ENCODE assay signal across 22 cellular contexts in the genomic region with DNA sequence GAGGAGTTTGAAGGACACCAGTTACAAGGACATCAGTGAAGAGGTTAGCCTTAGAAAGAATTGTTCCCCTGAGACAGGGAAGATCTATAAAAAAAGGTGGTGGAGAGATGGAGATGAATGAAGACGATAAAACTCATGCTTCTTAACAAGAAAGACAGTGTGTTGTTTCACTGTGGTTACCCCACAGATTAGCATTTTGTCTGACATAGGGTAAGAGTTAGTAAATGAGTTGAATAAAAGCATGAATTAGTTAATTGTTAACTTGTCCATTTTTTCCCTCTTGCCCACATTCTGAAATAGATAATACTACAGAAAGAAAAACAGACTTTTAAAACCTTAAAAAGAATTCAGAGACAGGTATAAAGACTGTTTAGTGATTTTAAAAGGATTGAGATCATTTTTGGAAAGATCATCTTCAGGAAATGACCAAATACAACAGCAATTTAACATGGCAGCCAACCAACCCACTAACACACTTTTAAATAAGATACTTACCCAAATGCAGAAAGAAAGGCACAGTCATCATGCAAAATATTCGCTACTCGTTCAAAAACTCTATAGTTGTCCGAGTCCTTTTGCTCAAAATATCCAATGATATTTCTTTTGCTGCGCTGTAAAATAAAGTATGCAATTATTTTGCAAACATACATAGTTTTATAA.
A peak's percentile ranks its signal among the peaks of the same experiment; 100 is the strongest.
DNase-seq lines count a peak whose midpoint lies in the region; ATAC-seq lines count a peak whose summit lies in the region.
"Had no signal": no experiment of that assay in that cellular context is flagged by ENCODE, and none has a peak within 500 bp of the region (broad histone marks: within the 10 kb centered on the region; RNA-seq: fewer than 3 reads in every experiment).

No MANE protein-coding gene starts in this region.

- ATAC-seq in central memory CD8-positive, alpha-beta T cell (replicated peaks; ENCODE audit: extremely low read depth, poor library complexity, severe bottlenecking) = no peak
- no peak for ATAC-seq in HG02852 (IDR thresholded peaks at IDR 0.05; ENCODE audit: unreplicated experiment)
- ATAC-seq: mucosa of descending colon; Panc1; stimulated activated naive CD8-positive, alpha-beta T cell treated with anti-CD3 and anti-CD28 coated beads, Interleukin-15, amount 100 ng/mL, for 72 hours; WTC11 had no signal

- no peaks in the 10 kb centered on the region for H3K9me3 Mint-ChIP-seq in central memory CD8-positive, alpha-beta T cell
- H3K9me3 Mint-ChIP-seq: activated CD4-positive, alpha-beta memory T cell treated with anti-CD3 and anti-CD28 coated beads for 36 hours; activated naive CD4-positive, alpha-beta T cell treated with anti-CD3 and anti-CD28 coated beads, Interleukin-2, amount 10 ng/mL, durations not matched to agents 7 days and 5 days; stimulated activated naive CD8-positive, alpha-beta T cell treated with anti-CD3 and anti-CD28 coated beads, Interleukin-15, amount 100 ng/mL, for 72 hours; WTC11 had no signal

- no peaks in the 10 kb centered on the region for H3K27me3 Mint-ChIP-seq in central memory CD8-positive, alpha-beta T cell
- H3K27me3 Mint-ChIP-seq: activated CD4-positive, alpha-beta memory T cell treated with anti-CD3 and anti-CD28 coated beads for 36 hours; activated naive CD4-positive, alpha-beta T cell treated with anti-CD3 and anti-CD28 coated beads, Interleukin-2, amount 10 ng/mL, durations not matched to agents 7 days and 5 days; B cell; stimulated activated naive CD8-positive, alpha-beta T cell treated with anti-CD3 and anti-CD28 coated beads, Interleukin-15, amount 100 ng/mL, for 72 hours had no signal

- peaks cover 10% of the 10 kb centered on the region for H3K4me1 Mint-ChIP-seq in central memory CD8-positive, alpha-beta T cell
- H3K4me1 Mint-ChIP-seq: activated naive CD4-positive, alpha-beta T cell treated with anti-CD3 and anti-CD28 coated beads, Interleukin-2, amount 10 ng/mL, durations not matched to agents 7 days and 5 days; B cell; stimulated activated naive CD8-positive, alpha-beta T cell treated with anti-CD3 and anti-CD28 coated beads, Interleukin-15, amount 100 ng/mL, for 72 hours had no signal

- DNase-seq in EH (ENCODE audit: low read depth) (peak; percentile 64), HT1080 (ENCODE audit: low read depth) (peak; percentile 15), renal cortical epithelial cell (ENCODE audit: low read depth) (peak; percentile 67)
- no peak for DNase-seq in central memory CD8-positive, alpha-beta T cell (ENCODE audit: low spot score in 2 of 2)
- DNase-seq in effector CD8-positive, alpha-beta T cell (lab: John Stamatoyannopoulos, UW) = no peak
- DNase-seq in activated T-cell treated with anti-CD3 and anti-CD28 coated beads, Interleukin-2, amount 50 U/mL, for 48 hours = no peak
- DNase-seq: activated CD4-positive, alpha-beta memory T cell treated with anti-CD3 and anti-CD28 coated beads for 36 hours; activated naive CD4-positive, alpha-beta T cell treated with anti-CD3 and anti-CD28 coated beads, Interleukin-2, amount 10 ng/mL, durations not matched to agents 7 days and 5 days; aorta; mucosa of descending colon; NCI-H1092; NCI-H2029; NCI-H446; NK-92 treated with Interleukin-12 subunit alpha and Interleukin-12 subunit beta, amount 100 ng/mL, for 24 hours; small intestine; stimulated activated CD4-positive, alpha-beta T cell treated with anti-CD3 and anti-CD28 coated beads, Interleukin-2, amount 100 ng/mL, for 48 hours; stimulated activated naive CD8-positive, alpha-beta T cell treated with anti-CD3 and anti-CD28 coated beads, Interleukin-15, amount 100 ng/mL, for 72 hours; transverse colon had no signal

- H3K4me3 Mint-ChIP-seq in central memory CD8-positive, alpha-beta T cell = no peak overlapping the region
- H3K4me3 Mint-ChIP-seq: activated CD4-positive, alpha-beta memory T cell treated with anti-CD3 and anti-CD28 coated beads for 36 hours; activated naive CD4-positive, alpha-beta T cell treated with anti-CD3 and anti-CD28 coated beads, Interleukin-2, amount 10 ng/mL, durations not matched to agents 7 days and 5 days; B cell; stimulated activated naive CD8-positive, alpha-beta T cell treated with anti-CD3 and anti-CD28 coated beads, Interleukin-15, amount 100 ng/mL, for 72 hours; WTC11 had no signal

- H3K27ac Mint-ChIP-seq in central memory CD8-positive, alpha-beta T cell (ENCODE audit: low read depth) = peak overlapping the region; percentile 60
- H3K27ac Mint-ChIP-seq: activated CD4-positive, alpha-beta memory T cell treated with anti-CD3 and anti-CD28 coated beads for 36 hours; activated naive CD4-positive, alpha-beta T cell treated with anti-CD3 and anti-CD28 coated beads, Interleukin-2, amount 10 ng/mL, durations not matched to agents 7 days and 5 days; B cell; WTC11 had no signal

- peaks cover 29% of the 10 kb centered on the region for H3K36me3 Mint-ChIP-seq in central memory CD8-positive, alpha-beta T cell (ENCODE audit: insufficient read depth)

Comparison
In these comparisons a context has a peak if more than half of its experiments do, and no peak if none do; other contexts are left out.
1. DNase-seq: peak in EH (single experiment), HT1080 (single experiment) and renal cortical epithelial cell (single experiment); none in central memory CD8-positive, alpha-beta T cell (0 of 2), effector CD8-positive, alpha-beta T cell (single experiment) and activated T-cell treated with anti-CD3 and anti-CD28 coated beads, Interleukin-2, amount 50 U/mL, for 48 hours (0 of 2).